19 cellular contexts compared by ENCODE assay signal in the genomic region with DNA sequence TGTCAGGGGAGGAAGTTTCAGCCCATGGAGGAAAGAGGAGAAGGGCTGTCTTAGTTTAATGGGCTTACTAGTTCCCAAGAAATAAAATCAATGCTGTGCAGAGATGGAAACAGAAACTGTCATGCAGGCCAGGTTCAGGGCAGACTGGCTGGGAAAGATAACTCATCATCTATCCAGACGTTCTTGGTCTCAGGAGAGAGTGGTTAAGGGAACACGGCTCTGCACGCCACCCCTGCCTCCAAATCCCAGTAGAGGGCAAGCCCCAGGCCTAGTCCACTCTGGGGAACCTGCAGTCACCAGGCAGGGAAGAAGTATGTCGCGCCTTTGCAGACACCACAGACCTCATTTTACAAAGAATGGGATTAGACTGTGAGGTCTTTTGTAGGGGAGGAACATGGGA. TPM values are rescaled to one million over a fixed set of nuclear protein-coding genes. Genes with fewer than 3 reads are reported as not detected.
DNase-seq lines count a peak whose midpoint lies in the region; ATAC-seq and TF ChIP-seq lines count a peak whose summit lies in the region.
"Had no signal": no experiment of that assay in that cellular context is flagged by ENCODE, and none has a peak within 500 bp of the region (broad histone marks: within the 10 kb centered on the region; RNA-seq: fewer than 3 reads in every experiment).

No MANE protein-coding gene starts in this region.

- CTCF ChIA-PET in SK-N-SH (lab: Yijun Ruan, JAX): no interaction called here
- CTCF ChIA-PET in activated CD4-positive, alpha-beta T cell treated with anti-CD3 and anti-CD28 coated beads, Interleukin-2, amount 10 ng/mL, durations not matched to agents 7 days and 5 days (lab: Charles Lee): no interaction called here

- H3K79me2 ChIP-seq in SK-N-SH (ENCODE audit: insufficient read depth) (no peaks in the 10 kb centered on the region), parathyroid adenoma (no peaks in the 10 kb centered on the region)

- no peaks in the 10 kb centered on the region for H3K27me3 ChIP-seq in SK-N-SH (ENCODE audit: insufficient read depth)
- H3K27me3 ChIP-seq in foreskin keratinocyte: no peaks in the 10 kb centered on the region
- no peaks in the 10 kb centered on the region for H3K27me3 ChIP-seq in parathyroid adenoma (ENCODE audit: control insufficient read depth, insufficient read depth, low read length)
- H3K27me3 ChIP-seq: vagina had no signal

- no peak overlapping the region for H3K27ac Mint-ChIP-seq in activated CD4-positive, alpha-beta T cell treated with anti-CD3 and anti-CD28 coated beads, Interleukin-2, amount 10 ng/mL, durations not matched to agents 7 days and 5 days
- H3K27ac Mint-ChIP-seq: activated CD4-positive, alpha-beta memory T cell treated with anti-CD3 and anti-CD28 coated beads, Interleukin-2, amount 10 ng/mL, durations not matched to agents 7 days and 5 days; brain; naive B cell; T-cell had no signal

- no peaks in the 10 kb centered on the region for H3K36me3 ChIP-seq in SK-N-SH (replicated peaks in 1 of 2; ENCODE audit: control insufficient read depth in 1 of 2, insufficient read depth in 2 of 2, low read length in 1 of 2)
- H3K36me3 ChIP-seq in parathyroid adenoma (ENCODE audit: control insufficient read depth, insufficient read depth, low read length): no peaks in the 10 kb centered on the region
- H3K36me3 ChIP-seq: vagina had no signal

- H3F3A ChIP-seq in SK-N-SH (replicated peaks; ENCODE audit: insufficient read depth): no peaks in the 10 kb centered on the region

- POLR2A ChIA-PET in SK-N-SH (lab: Yijun Ruan, JAX): no interaction called here
- POLR2A ChIA-PET in activated CD4-positive, alpha-beta T cell treated with anti-CD3 and anti-CD28 coated beads, Interleukin-2, amount 10 ng/mL, durations not matched to agents 7 days and 5 days (lab: Charles Lee): no interaction called here

- 68% methylated on average over 5 of the region's 5 CpGs for WGBS in SK-N-SH (ENCODE audit: low lambda C conversion rate)

- H3K4me3 Mint-ChIP-seq in activated CD4-positive, alpha-beta T cell treated with anti-CD3 and anti-CD28 coated beads, Interleukin-2, amount 10 ng/mL, durations not matched to agents 7 days and 5 days: no peak overlapping the region
- H3K4me3 Mint-ChIP-seq: activated CD4-positive, alpha-beta memory T cell treated with anti-CD3 and anti-CD28 coated beads, Interleukin-2, amount 10 ng/mL, durations not matched to agents 7 days and 5 days; brain; naive B cell; T-cell had no signal

- TF ChIP-seq CTCF in SK-N-SH (IDR thresholded peaks at IDR 0.05) (no peak), foreskin keratinocyte (conservative IDR thresholded peaks at IDR 0.05) (no peak), parathyroid adenoma (IDR thresholded peaks at IDR 0.05) (no peak)

- no peak for TF ChIP-seq EP300 in SK-N-SH (IDR thresholded peaks at IDR 0.05; ENCODE audit: borderline replicate concordance in 1 of 2, low read depth in 1 of 2, low read length in 1 of 2)

- H3K4me1 ChIP-seq in SK-N-SH (ENCODE audit: control insufficient read depth in 1 of 2, insufficient read depth in 2 of 2, low read depth in 1 of 2, low read length in 1 of 2) (peaks cover 3 to 4% of the 10 kb centered on the region in 2 experiments; a peak in 2 of 4 replicates), foreskin keratinocyte (peaks cover under 1% of the 10 kb centered on the region), parathyroid adenoma (peaks cover 52% of the 10 kb centered on the region)
- H3K4me1 ChIP-seq: vagina had no signal

- H3K9me3 ChIP-seq in SK-N-SH (no peaks in the 10 kb centered on the region), parathyroid adenoma (ENCODE audit: control insufficient read depth, low read length) (no peaks in the 10 kb centered on the region)
- H3K9me3 ChIP-seq: vagina had no signal

- no peak overlapping the region for H3K4me3 ChIP-seq in SK-N-SH (ENCODE audit: low read depth in 2 of 2, low read length in 1 of 2)
- H3K4me3 ChIP-seq in parathyroid adenoma (ENCODE audit: low read depth, low read length): no peak overlapping the region
- H3K4me3 ChIP-seq: vagina had no signal

- no peaks in the 10 kb centered on the region for H4K20me1 ChIP-seq in SK-N-SH (ENCODE audit: insufficient read depth)

- H3K27me3 Mint-ChIP-seq in activated CD4-positive, alpha-beta T cell treated with anti-CD3 and anti-CD28 coated beads, Interleukin-2, amount 10 ng/mL, durations not matched to agents 7 days and 5 days: no peaks in the 10 kb centered on the region
- H3K27me3 Mint-ChIP-seq: activated CD4-positive, alpha-beta memory T cell treated with anti-CD3 and anti-CD28 coated beads, Interleukin-2, amount 10 ng/mL, durations not matched to agents 7 days and 5 days; brain; naive B cell; T-cell had no signal

- peak; percentile 66 for DNase-seq in EH (ENCODE audit: low read depth)
- no peak for DNase-seq in SK-N-SH
- DNase-seq in foreskin keratinocyte: no peak
- DNase-seq in activated CD4-positive, alpha-beta T cell treated with anti-CD3 and anti-CD28 coated beads, Interleukin-2, amount 10 ng/mL, durations not matched to agents 7 days and 5 days: no peak
- no peak for DNase-seq in amniotic stem cell (lab: John Stamatoyannopoulos, UW)
- DNase-seq: activated CD4-positive, alpha-beta memory T cell treated with anti-CD3 and anti-CD28 coated beads, Interleukin-2, amount 10 ng/mL, durations not matched to agents 7 days and 5 days; activated naive CD4-positive, alpha-beta T cell treated with anti-CD3 and anti-CD28 coated beads, Interleukin-2, amount 50 U/mL, for 16 hours; activated T-cell treated with anti-CD3 and anti-CD28 coated beads, Interleukin-2, amount 50 U/mL, for 48 hours; GF-D8; naive B cell; small intestine; stimulated activated CD4-positive, alpha-beta T cell treated with anti-CD3 and anti-CD28 coated beads, Interleukin-4, amount 100 ng/mL, for 4 hours; substantia nigra; T-cell had no signal

- H3K27ac ChIP-seq in SK-N-SH (ENCODE audit: low read depth in 2 of 2, low read length in 1 of 2): peak overlapping the region; percentile 54 to 56
- H3K27ac ChIP-seq in foreskin keratinocyte: peak overlapping the region; percentile 37
- peak overlapping the region; percentile 53 for H3K27ac ChIP-seq in parathyroid adenoma
- H3K27ac ChIP-seq: vagina had no signal

- H3K4me2 ChIP-seq in SK-N-SH (peak overlapping the region; percentile 59), parathyroid adenoma (ENCODE audit: low read length) (no peak overlapping the region)

- H2AFZ ChIP-seq in SK-N-SH (ENCODE audit: low read depth) (peak overlapping the region; percentile 59; the same call in 1 of the 2 replicates), parathyroid adenoma (peak overlapping the region; percentile 65)

- ATAC-seq in foreskin keratinocyte (no peak), GM21737 (IDR thresholded peaks at IDR 0.05; ENCODE audit: unreplicated experiment) (no peak), HG03159 (IDR thresholded peaks at IDR 0.05; ENCODE audit: unreplicated experiment) (no peak)
- ATAC-seq: T-cell had no signal

- H3K9me2 ChIP-seq in SK-N-SH: no peaks in the 10 kb centered on the region

- H3K9me3 Mint-ChIP-seq in activated CD4-positive, alpha-beta T cell treated with anti-CD3 and anti-CD28 coated beads, Interleukin-2, amount 10 ng/mL, durations not matched to agents 7 days and 5 days: no peaks in the 10 kb centered on the region
- H3K9me3 Mint-ChIP-seq: activated CD4-positive, alpha-beta memory T cell treated with anti-CD3 and anti-CD28 coated beads, Interleukin-2, amount 10 ng/mL, durations not matched to agents 7 days and 5 days; brain; T-cell had no signal

- H3K4me1 Mint-ChIP-seq in activated CD4-positive, alpha-beta T cell treated with anti-CD3 and anti-CD28 coated beads, Interleukin-2, amount 10 ng/mL, durations not matched to agents 7 days and 5 days: peaks cover 14% of the 10 kb centered on the region

- H3K9ac ChIP-seq in SK-N-SH (peak overlapping the region; percentile 31; the same call in 1 of the 2 replicates), parathyroid adenoma (no peak overlapping the region)

- no peak for TF ChIP-seq RAD21 in SK-N-SH (IDR thresholded peaks at IDR 0.05; ENCODE audit: low read length)

- no peaks in the 10 kb centered on the region for H3K36me3 Mint-ChIP-seq in activated CD4-positive, alpha-beta T cell treated with anti-CD3 and anti-CD28 coated beads, Interleukin-2, amount 10 ng/mL, durations not matched to agents 7 days and 5 days (ENCODE audit: low read depth)
- H3K36me3 Mint-ChIP-seq: brain, naive B cell had no signal

TF ChIP-seq in SK-N-SH, 30 proteins besides CTCF, POLR2A, EP300 and RAD21 (continues in another document):
- TF ChIP-seq MAX (IDR thresholded peaks at IDR 0.05; ENCODE audit: low read depth) (no peak), SMC3 (IDR thresholded peaks at IDR 0.05; ENCODE audit: low read depth, low read length) (no peak), MXI1 (IDR thresholded peaks at IDR 0.05; ENCODE audit: low read depth, low read length) (no peak), EZH2phosphoT487 (IDR thresholded peaks at IDR 0.05; ENCODE audit: borderline replicate concordance, low read depth) (no peak), JUND (IDR thresholded peaks at IDR 0.05) (no peak)
- TF ChIP-seq, protein P1, sequence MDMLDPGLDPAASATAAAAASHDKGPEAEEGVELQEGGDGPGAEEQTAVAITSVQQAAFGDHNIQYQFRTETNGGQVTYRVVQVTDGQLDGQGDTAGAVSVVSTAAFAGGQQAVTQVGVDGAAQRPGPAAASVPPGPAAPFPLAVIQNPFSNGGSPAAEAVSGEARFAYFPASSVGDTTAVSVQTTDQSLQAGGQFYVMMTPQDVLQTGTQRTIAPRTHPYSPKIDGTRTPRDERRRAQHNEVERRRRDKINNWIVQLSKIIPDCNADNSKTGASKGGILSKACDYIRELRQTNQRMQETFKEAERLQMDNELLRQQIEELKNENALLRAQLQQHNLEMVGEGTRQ (IDR thresholded peaks at IDR 0.05; ENCODE audit: borderline replicate concordance, low read depth, low read length): no peak

RNA-seq across cellular contexts. Expression of gene ALDH8A1, which starts 12.5 kb away (rescaled TPM):
- polyA plus RNA-seq in SK-N-SH (2012; rRNA removed) (0.25 and 0.26 TPM in 2 replicates), foreskin keratinocyte (0.03 TPM in 1 of 2 replicates, not detected in the other)
- 0.04 and 0.13 TPM in 2 replicates for polyA plus RNA-seq in SK-N-SH (2012; cell fraction: cytosol; rRNA removed)
- polyA plus RNA-seq in SK-N-SH (2012; cell fraction: nucleus; rRNA removed): 1.4 and 3.1 TPM in 2 replicates
- 0.04 TPM in 1 of 2 replicates, not detected in the other for total RNA-seq in foreskin keratinocyte
- 1 to 10 TPM in 1 of 2 experiments, under 1 TPM in 1; 0.89 to 1.0 TPM for total RNA-seq in activated CD4-positive, alpha-beta T cell treated with anti-CD3 and anti-CD28 coated beads, Interleukin-2, amount 10 ng/mL, durations not matched to agents 7 days and 5 days
- total RNA-seq: vagina had no signal
